Comparison of ENCODE assay signal across 11 cellular contexts in the genomic region with DNA sequence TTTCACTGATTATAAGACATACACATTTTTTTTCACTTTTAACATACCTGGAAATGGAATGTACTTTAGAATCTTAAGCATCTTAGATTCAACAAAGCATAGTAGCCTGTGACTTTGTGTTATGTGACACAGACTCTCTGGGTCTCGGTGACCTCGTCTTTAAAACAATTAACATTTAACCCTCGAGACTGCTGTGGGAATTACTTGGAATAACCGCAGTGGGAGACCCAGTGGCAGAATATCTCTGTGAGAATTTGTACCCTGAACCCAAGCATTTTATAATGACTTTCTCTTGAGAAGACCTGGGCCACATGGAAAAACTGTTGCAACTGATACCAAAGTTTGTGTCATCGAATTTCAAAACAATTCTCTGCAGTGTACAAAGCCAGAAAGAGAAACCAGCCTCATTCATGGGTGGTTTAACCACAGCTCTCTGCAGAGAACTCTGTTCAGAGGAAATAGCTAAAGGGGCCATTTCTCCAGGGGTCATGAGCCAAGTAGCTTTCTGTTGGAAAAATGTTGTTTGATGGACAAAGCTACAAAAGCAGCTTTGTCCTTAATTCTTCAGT. TPM values are rescaled to one million over a fixed set of nuclear protein-coding genes. Genes with fewer than 3 reads are reported as not detected.
DNase-seq lines count a peak whose midpoint lies in the region; ATAC-seq and TF ChIP-seq lines count a peak whose summit lies in the region.
"Had no signal": no experiment of that assay in that cellular context is flagged by ENCODE, and none has a peak within 500 bp of the region (broad histone marks: within the 10 kb centered on the region; RNA-seq: fewer than 3 reads in every experiment).

No MANE protein-coding gene starts in this region.

- peak in 1 of 7 experiments; percentile 13 for DNase-seq in CD8-positive, alpha-beta T cell
- DNase-seq in Jurkat, Clone E6-1 (ENCODE audit: low read depth, low spot score) = peak; percentile 85
- DNase-seq in amniotic epithelial cell (ENCODE audit: low read depth) (peak; percentile 51), NCI-H2196 (lab: John Stamatoyannopoulos, UW; ENCODE audit: unreplicated experiment) (no peak), anterior cingulate cortex (lab: John Stamatoyannopoulos, UW) (no peak), DMS79 treated with DMSO at 0.1 percent for 48 hours (lab: John Stamatoyannopoulos, UW) (no peak)
- DNase-seq: DMS53, spleen had no signal

- CTCF ChIA-PET in CD8-positive, alpha-beta T cell (lab: Charles Lee) = interaction anchor here (0.7 to 7.4 kb wide), 5 partner anchors 9 to 44 kb away, joined by 3 to 47 read pairs (median 3); partner anchors contain the start of gene RETREG1

- H3K36me3 ChIP-seq in CD8-positive, alpha-beta T cell (ENCODE audit: insufficient read depth, low read length) = no peaks in the 10 kb centered on the region
- H3K36me3 ChIP-seq: SJSA1, spleen had no signal

- H3K4me1 ChIP-seq in CD8-positive, alpha-beta T cell (ENCODE audit: insufficient read depth, low read length) = peaks cover 55% of the 10 kb centered on the region
- H3K4me1 ChIP-seq: SJSA1 had no signal

- H3K9me3 ChIP-seq in CD8-positive, alpha-beta T cell (ENCODE audit: low read length) = no peaks in the 10 kb centered on the region
- H3K9me3 ChIP-seq: SJSA1, spleen had no signal

- POLR2A ChIA-PET in CD8-positive, alpha-beta T cell (lab: Charles Lee) = interaction anchor here (0.6 to 5.7 kb wide), 2 partner anchors 9 to 10 kb away, joined by 3 to 89 read pairs; partner anchors contain the start of gene RETREG1

- no peak for TF ChIP-seq CTCF in CD8-positive, alpha-beta T cell (IDR thresholded peaks at IDR 0.05)

- no peaks in the 10 kb centered on the region for H3K27me3 Mint-ChIP-seq in CD8-positive, alpha-beta T cell (ENCODE audit: low read depth)

- no peaks in the 10 kb centered on the region for H3K36me3 Mint-ChIP-seq in CD8-positive, alpha-beta T cell

- H3K4me1 Mint-ChIP-seq in CD8-positive, alpha-beta T cell (ENCODE audit: low read depth) = peaks cover 70% of the 10 kb centered on the region

- intact Hi-C loops in CD8-positive, alpha-beta T cell (cut with DNase I, micrococcal nuclease) = no loop called here

- no peak overlapping the region for H3K27ac ChIP-seq in CD8-positive, alpha-beta T cell (ENCODE audit: low read depth, low read length)
- H3K27ac ChIP-seq: SJSA1 had no signal

- ATAC-seq in CD8-positive, alpha-beta T cell = peak; percentile 30
- ATAC-seq in GM21515 (IDR thresholded peaks at IDR 0.05; ENCODE audit: unreplicated experiment) (peak; percentile 53), HG03135 (IDR thresholded peaks at IDR 0.05; ENCODE audit: unreplicated experiment) (no peak)

- H3K9me3 Mint-ChIP-seq in CD8-positive, alpha-beta T cell = no peaks in the 10 kb centered on the region

- H3K27ac Mint-ChIP-seq in CD8-positive, alpha-beta T cell = peak overlapping the region; percentile 82

- peak overlapping the region; percentile 20 for H3K4me3 Mint-ChIP-seq in CD8-positive, alpha-beta T cell

- H3K4me3 ChIP-seq in CD8-positive, alpha-beta T cell (ENCODE audit: low read depth, low read length) = no peak overlapping the region
- H3K4me3 ChIP-seq in Jurkat, Clone E6-1 (ENCODE audit: low read length) = no peak overlapping the region
- H3K4me3 ChIP-seq: SJSA1, spleen had no signal

- no peaks in the 10 kb centered on the region for H3K27me3 ChIP-seq in CD8-positive, alpha-beta T cell (ENCODE audit: insufficient read depth, low read length)
- H3K27me3 ChIP-seq: spleen had no signal

RNA-seq across cellular contexts. Expression of gene RETREG1, which starts 10.0 kb away (rescaled TPM):
- 10 to 100 TPM; 62.2 to 73.9 TPM for total RNA-seq in CD8-positive, alpha-beta T cell
- 25.9 TPM for polyA plus RNA-seq in Jurkat, Clone E6-1 (2012; ENCODE audit: insufficient read depth, insufficient read length)

Comparison
In these comparisons a context has a peak if more than half of its experiments do, and no peak if none do; other contexts are left out.
1. DNase-seq: peak in Jurkat, Clone E6-1 (single experiment) and amniotic epithelial cell (single experiment); none in NCI-H2196 (single experiment), anterior cingulate cortex (0 of 58) and DMS79 treated with DMSO at 0.1 percent for 48 hours (single experiment).